ENCODE assay signal across 8 cellular contexts in the genomic region with DNA sequence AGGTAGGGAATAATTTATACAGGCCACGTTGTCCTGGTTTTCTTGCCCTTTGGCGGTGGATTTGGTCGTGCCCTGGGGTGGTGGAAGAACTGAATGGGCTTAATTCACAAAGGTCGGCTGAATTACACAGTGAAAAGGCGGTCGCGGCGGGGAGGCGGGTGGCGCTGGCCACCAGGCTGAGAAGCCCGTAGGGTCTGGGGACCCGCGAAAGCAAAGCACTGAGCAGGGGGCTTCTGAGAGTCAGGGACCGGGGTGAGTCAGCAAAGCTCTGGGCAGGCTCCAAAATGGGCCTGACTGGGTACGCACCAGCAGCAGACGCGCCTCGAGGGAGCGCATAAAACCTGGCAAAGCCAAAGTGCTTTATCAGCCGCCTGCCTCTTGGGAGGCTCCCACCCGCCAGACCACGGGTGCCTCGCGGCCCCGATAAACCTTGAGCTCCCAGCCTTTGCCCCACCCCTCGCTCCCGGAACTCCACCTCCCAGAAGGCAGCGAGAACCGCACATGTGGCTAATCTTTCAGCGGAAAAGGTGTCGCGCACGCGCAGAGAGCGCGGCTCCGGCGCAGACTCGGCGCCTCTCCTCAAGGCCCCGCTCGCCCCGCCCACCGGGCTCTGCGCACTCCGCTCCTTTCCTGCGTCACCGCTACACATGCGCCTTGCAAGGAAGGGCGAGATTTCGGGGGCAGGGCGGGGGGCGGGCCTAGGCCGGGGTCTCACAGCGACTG. TPM values are rescaled to one million over a fixed set of nuclear protein-coding genes. Genes with fewer than 3 reads are reported as not detected.
A peak's percentile ranks its signal among the peaks of the same experiment; 100 is the strongest.
DNase-seq lines count a peak whose midpoint lies in the region; ATAC-seq and TF ChIP-seq lines count a peak whose summit lies in the region.

No MANE protein-coding gene starts in this region.

- no peaks in the 10 kb centered on the region for H3K9me3 ChIP-seq in liver (ENCODE audit: control insufficient read depth in 4 of 4, low read length in 3 of 4)

- H3K27me3 Mint-ChIP-seq in CD14-positive monocyte (ENCODE audit: low read depth in 3 of 3), result no peaks in the 10 kb centered on the region

- peak; percentile 23 to 24 for TF ChIP-seq RAD21 in liver (IDR thresholded peaks at IDR 0.05)

- DNase-seq in CD14-positive monocyte (ENCODE audit: low spot score) (peak; percentile 99), NCI-H748 treated with DMSO at 0.1 percent for 48 hours (lab: John Stamatoyannopoulos, UW) (peak; percentile 88), dermis microvascular lymphatic vessel endothelial cell (ENCODE audit: low read depth in 2 of 2) (peak; percentile 95 to 99)
- DNase-seq in activated CD4-positive, alpha-beta T cell treated with anti-CD3 and anti-CD28 coated beads, Interleukin-2, amount 50 U/mL, for 48 hours, result peak; percentile 99
- peak; percentile 99 for DNase-seq in stimulated activated CD4-positive, alpha-beta T cell treated with anti-CD3 and anti-CD28 coated beads, Interleukin-4, amount 100 ng/mL, for 1 hour

- peak overlapping the region; percentile 62 to 99 (median 72) for H3K4me3 ChIP-seq in liver (ENCODE audit: low read depth in 1 of 3, low read length in 3 of 3)

- peak overlapping the region; percentile 97 to 98 for H3K4me3 Mint-ChIP-seq in CD14-positive monocyte

- no peaks in the 10 kb centered on the region for H3K9me3 Mint-ChIP-seq in CD14-positive monocyte

- peak overlapping the region; percentile 45 to 95 for H3K9ac ChIP-seq in liver (ENCODE audit: low read depth in 1 of 2, low read length in 2 of 2)

- peaks cover 78% of the 10 kb centered on the region in 2 donors for H3K36me3 Mint-ChIP-seq in CD14-positive monocyte

- H3K36me3 ChIP-seq in liver (ENCODE audit: control insufficient read depth in 4 of 4, insufficient read depth in 3 of 4, low read depth in 1 of 4, low read length in 3 of 4), result peaks cover 19 to 64% (median 57%) of the 10 kb centered on the region in 4 donors

- H3K27me3 ChIP-seq in liver (ENCODE audit: control insufficient read depth in 4 of 4, insufficient read depth in 4 of 4, low read length in 3 of 4), result no peaks in the 10 kb centered on the region

- WGBS in liver, result 2% methylated on average over 55 of the region's 55 CpGs

- peaks cover 23% of the 10 kb centered on the region for H3K4me1 Mint-ChIP-seq in CD14-positive monocyte

- peak overlapping the region; percentile 95 to 99 (median 96) for H3K27ac Mint-ChIP-seq in CD14-positive monocyte

- intact Hi-C loops in CD14-positive monocyte (cut with micrococcal nuclease), result loop anchor here (1.0 to 5.0 kb wide), 3 partner anchors 11 to 62 kb away; partner anchors contain the start of genes ALG3 (in 2 of the 2), AP2M1 (in 2 of the 2) and EEF1AKMT4 (in 2 of the 2)

- no peak for TF ChIP-seq CTCF in CD14-positive monocyte (IDR thresholded peaks at IDR 0.05)
- no peak for TF ChIP-seq CTCF in liver (IDR thresholded peaks at IDR 0.05; ENCODE audit: low read depth, low read length, missing input control)

- peaks cover 2 to 25% (median 21%) of the 10 kb centered on the region in 4 donors for H3K4me1 ChIP-seq in liver (ENCODE audit: control insufficient read depth in 4 of 4, insufficient read depth in 4 of 4, low read length in 3 of 4)

- peak overlapping the region; percentile 78 to 80 for H3K27ac ChIP-seq in liver (ENCODE audit: low read depth in 1 of 2, low read length in 2 of 2)

- ATAC-seq in GM19397 (IDR thresholded peaks at IDR 0.05; ENCODE audit: unreplicated experiment) (peak; percentile 91), HG03565 (IDR thresholded peaks at IDR 0.05; ENCODE audit: unreplicated experiment) (peak; percentile 87)

TF ChIP-seq in liver, 16 proteins besides CTCF, POLR2A, EP300 and RAD21:
- no peak for TF ChIP-seq HNF4G (IDR thresholded peaks at IDR 0.05)
- TF ChIP-seq HNF4A (conservative IDR thresholded peaks at IDR 0.05), result peak; percentile 41 to 42
- peak in 1 of 2 donors; percentile 84 for TF ChIP-seq GABPA (IDR thresholded peaks at IDR 0.05 in 1 of 2, conservative IDR thresholded peaks at IDR 0.05 in 1 of 2)
- TF ChIP-seq, protein P1, sequence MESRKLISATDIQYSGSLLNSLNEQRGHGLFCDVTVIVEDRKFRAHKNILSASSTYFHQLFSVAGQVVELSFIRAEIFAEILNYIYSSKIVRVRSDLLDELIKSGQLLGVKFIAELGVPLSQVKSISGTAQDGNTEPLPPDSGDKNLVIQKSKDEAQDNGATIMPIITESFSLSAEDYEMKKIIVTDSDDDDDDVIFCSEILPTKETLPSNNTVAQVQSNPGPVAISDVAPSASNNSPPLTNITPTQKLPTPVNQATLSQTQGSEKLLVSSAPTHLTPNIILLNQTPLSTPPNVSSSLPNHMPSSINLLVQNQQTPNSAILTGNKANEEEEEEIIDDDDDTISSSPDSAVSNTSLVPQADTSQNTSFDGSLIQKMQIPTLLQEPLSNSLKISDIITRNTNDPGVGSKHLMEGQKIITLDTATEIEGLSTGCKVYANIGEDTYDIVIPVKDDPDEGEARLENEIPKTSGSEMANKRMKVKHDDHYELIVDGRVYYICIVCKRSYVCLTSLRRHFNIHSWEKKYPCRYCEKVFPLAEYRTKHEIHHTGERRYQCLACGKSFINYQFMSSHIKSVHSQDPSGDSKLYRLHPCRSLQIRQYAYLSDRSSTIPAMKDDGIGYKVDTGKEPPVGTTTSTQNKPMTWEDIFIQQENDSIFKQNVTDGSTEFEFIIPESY (IDR thresholded peaks at IDR 0.05), result peak; percentile 77
- peak; percentile 48 for TF ChIP-seq REST (IDR thresholded peaks at IDR 0.05)
- TF ChIP-seq NR2F2 (IDR thresholded peaks at IDR 0.05), result peak; percentile 39
- TF ChIP-seq RXRA (IDR thresholded peaks at IDR 0.05), result peak; percentile 36
- TF ChIP-seq FOXA1 (IDR thresholded peaks at IDR 0.05), result no peak
- peak in 1 of 2 donors; percentile 71 for TF ChIP-seq JUND (IDR thresholded peaks at IDR 0.05)
- no peak for TF ChIP-seq YY1 (IDR thresholded peaks at IDR 0.05)
- TF ChIP-seq, protein P2, sequence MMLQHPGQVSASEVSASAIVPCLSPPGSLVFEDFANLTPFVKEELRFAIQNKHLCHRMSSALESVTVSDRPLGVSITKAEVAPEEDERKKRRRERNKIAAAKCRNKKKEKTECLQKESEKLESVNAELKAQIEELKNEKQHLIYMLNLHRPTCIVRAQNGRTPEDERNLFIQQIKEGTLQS (IDR thresholded peaks at IDR 0.05), result peak; percentile 46
- no peak for TF ChIP-seq TAF1 (conservative IDR thresholded peaks at IDR 0.05)
- TF ChIP-seq MAX (IDR thresholded peaks at IDR 0.05), result peak; percentile 89
- peak; percentile 21 for TF ChIP-seq FOXA2 (IDR thresholded peaks at IDR 0.05)
- TF ChIP-seq SP1 (IDR thresholded peaks at IDR 0.05), result peak; percentile 62
- peak; percentile 14 to 19 for TF ChIP-seq EGR1 (IDR thresholded peaks at IDR 0.05; ENCODE audit: low read depth in 2 of 2)
TF ChIP-seq in liver: peak in this region for 12.

RNA-seq across cellular contexts. Expression of gene ABCF3, which starts 0.4 kb away (rescaled TPM):
- polyA plus RNA-seq in CD14-positive monocyte (10 to 100 TPM; 13.5 to 13.9 TPM), liver (10 to 100 TPM; 29.7 to 37.8 TPM)
- total RNA-seq in dermis microvascular lymphatic vessel endothelial cell (45.7 and 73.1 TPM in 2 replicates), liver (10 to 100 TPM; 28.1 to 59.2 TPM)

RNA-seq across cellular contexts. Expression of gene AP2M1, which starts 11.0 kb away (rescaled TPM):
- polyA plus RNA-seq in CD14-positive monocyte, result 100 to 1,000 TPM; 283 to 295 TPM
- 379 and 607 TPM in 2 replicates for total RNA-seq in dermis microvascular lymphatic vessel endothelial cell
- total RNA-seq in liver, result 100 to 1,000 TPM; 114 to 200 TPM
- 100 to 1,000 TPM in 1 of 2 donors, 10 to 100 TPM in 1; 71.9 to 155 TPM for polyA plus RNA-seq in liver

RNA-seq across cellular contexts. Expression of gene DVL3, which starts 30.4 kb away (rescaled TPM):
- polyA plus RNA-seq in CD14-positive monocyte (1 to 10 TPM; 4.5 to 9.4 TPM), liver (10 to 100 TPM in 1 of 2 donors, 1 to 10 TPM in 1; 8.6 to 15.7 TPM)
- total RNA-seq in dermis microvascular lymphatic vessel endothelial cell (13.9 and 28.1 TPM in 2 replicates), liver (10 to 100 TPM; 19.2 to 26.3 TPM)

RNA-seq across cellular contexts. Expression of gene VWA5B2, which starts 43.8 kb away (rescaled TPM):
- under 1 TPM in 1 of 2 donors, not detected in 1; 0.32 TPM for polyA plus RNA-seq in CD14-positive monocyte
- not detected in 2 replicates for total RNA-seq in dermis microvascular lymphatic vessel endothelial cell
- total RNA-seq in liver, result under 1 TPM; under 0.01 to 0.14 TPM
- polyA plus RNA-seq in liver, result under 1 TPM in 1 of 2 donors, not detected in 1; 0.08 TPM

RNA-seq across cellular contexts. Expression of gene EIF2B5, which starts 50.5 kb away (rescaled TPM):
- polyA plus RNA-seq in CD14-positive monocyte (10 to 100 TPM; 22.7 to 24.1 TPM), liver (10 to 100 TPM; 19.0 to 20.6 TPM)
- total RNA-seq in dermis microvascular lymphatic vessel endothelial cell (31.5 and 38.3 TPM in 2 replicates), liver (10 to 100 TPM; 28.2 to 34.3 TPM)

Comparison
In these comparisons a context has a peak if more than half of its experiments do, and no peak if none do; other contexts are left out.
1. Peak in every context shown above with its lines: DNase-seq, ATAC-seq, H3K4me3 ChIP-seq and H3K27ac ChIP-seq.